3 cellular contexts compared by ENCODE assay signal in genomic region chr7:146690987-146691386, GRCh38.
A peak's percentile ranks its signal among the peaks of the same experiment; 100 is the strongest.
TF ChIP-seq lines count a peak whose summit lies in the region.

No MANE protein-coding gene starts in this region.

TF ChIP-seq in HepG2, 621 proteins besides CTCF, POLR2A, EP300 and RAD21:
- TF ChIP-seq MAFK (conservative IDR thresholded peaks at IDR 0.05 in 1 of 2, IDR thresholded peaks at IDR 0.05 in 1 of 2; ENCODE audit: low read length in 2 of 2) (peak; percentile 20 to 62; a peak in 3 of 4 replicates), THAP11 (CRISPR knock-in tag; IDR thresholded peaks at IDR 0.05) (no peak), MAFF (IDR thresholded peaks at IDR 0.05; ENCODE audit: low read depth, low read length) (0 out of 2 replicates have a peak, but pooled peaks have one; percentile 18), NFE2L2 (IDR thresholded peaks at IDR 0.05; ENCODE audit: low read length) (peak; percentile 73)

TF ChIP-seq in IMR-90, 13 proteins besides CTCF, POLR2A, EP300 and RAD21:
- TF ChIP-seq BHLHE40 (IDR thresholded peaks at IDR 0.05; ENCODE audit: low read depth, low read length) (no peak), CEBPB (IDR thresholded peaks at IDR 0.05; ENCODE audit: low read depth, low read length) (no peak), RCOR1 (IDR thresholded peaks at IDR 0.05; ENCODE audit: insufficient replicate concordance, low read length) (no peak), ELK1 (IDR thresholded peaks at IDR 0.05; ENCODE audit: borderline replicate concordance, low read depth, low read length) (no peak), USF2 (IDR thresholded peaks at IDR 0.05; ENCODE audit: low read depth, low read length) (no peak), MAFK (IDR thresholded peaks at IDR 0.05; ENCODE audit: low read depth, low read length) (peak; percentile 24; the same call in 1 of the 2 replicates), NFE2L2 (IDR thresholded peaks at IDR 0.05; ENCODE audit: low read depth, low read length) (peak; percentile 85)
TF ChIP-seq in IMR-90: peak in this region for 2.

TF ChIP-seq in H1, 55 proteins besides CTCF, POLR2A, EP300 and RAD21:
- TF ChIP-seq MAFK (IDR thresholded peaks at IDR 0.05; ENCODE audit: low read depth, low read length) (peak; percentile 43; the same call in 1 of the 2 replicates), RNF2 (IDR thresholded peaks at IDR 0.05; ENCODE audit: borderline replicate concordance, low read depth, low read length, missing control alignments, poor library complexity, severe bottlenecking) (no peak)
